Comparison of ENCODE assay signal across 8 cellular contexts in the genomic region with DNA sequence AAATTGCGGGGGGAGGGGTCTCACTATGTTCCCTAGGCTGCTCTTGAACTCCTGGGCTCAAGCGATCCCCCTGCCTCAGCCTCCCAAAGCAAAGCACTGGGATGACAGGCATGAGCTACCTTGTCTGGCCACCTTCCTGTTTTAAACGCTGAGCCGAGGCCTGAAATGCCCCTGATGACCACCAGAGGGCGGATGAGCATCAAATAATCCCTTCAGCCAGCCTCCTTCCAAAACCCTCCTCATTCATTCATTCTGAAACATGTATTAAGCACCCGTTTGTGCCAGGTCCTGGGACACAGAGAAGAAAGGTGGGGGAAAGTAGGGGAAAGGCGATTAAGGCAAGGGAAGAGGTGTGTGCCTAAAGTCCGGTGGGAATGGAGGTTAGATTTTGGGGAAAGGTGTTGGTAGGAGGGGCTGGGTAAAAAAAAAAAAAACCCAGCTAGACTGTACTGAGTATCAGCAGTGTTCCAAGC. TPM values are rescaled to one million over a fixed set of nuclear protein-coding genes. Genes with fewer than 3 reads are reported as not detected.
DNase-seq lines count a peak whose midpoint lies in the region; ATAC-seq and TF ChIP-seq lines count a peak whose summit lies in the region.

No MANE protein-coding gene starts in this region.

- H3K36me3 Mint-ChIP-seq in endodermal cell (ENCODE audit: low read depth) = no peaks in the 10 kb centered on the region

- H3K36me3 ChIP-seq in endodermal cell (ENCODE audit: control insufficient read depth, insufficient read depth, low read length) = no peaks in the 10 kb centered on the region
- no peaks in the 10 kb centered on the region for H3K36me3 ChIP-seq in mucosa of descending colon (ENCODE audit: low read depth)

- H3K4me3 ChIP-seq in endodermal cell (ENCODE audit: low read length) = no peak overlapping the region
- no peak overlapping the region for H3K4me3 ChIP-seq in mucosa of descending colon

- peak; percentile 94 for TF ChIP-seq CTCF in endodermal cell (conservative IDR thresholded peaks at IDR 0.05)
- TF ChIP-seq CTCF in mucosa of descending colon (IDR thresholded peaks at IDR 0.05) = peak; percentile 84

- WGBS in endodermal cell (ENCODE audit: insufficient coverage in 1 of 2, insufficient read length in 1 of 2), 2 experiments = 10 to 17% methylated on average over 6 to 8 of the region's 8 CpGs

- no peak overlapping the region for H3K27ac ChIP-seq in endodermal cell (ENCODE audit: low read depth, low read length)

- intact Hi-C loops in mucosa of descending colon (cut with DNase I, micrococcal nuclease) = loop anchor here (1.0 to 2.0 kb wide), 2 partner anchors 36 to 37 kb away; no protein-coding TSS in a partner anchor

- H3K4me1 ChIP-seq in endodermal cell (ENCODE audit: control insufficient read depth, insufficient read depth, low read length) (peaks cover 8% of the 10 kb centered on the region), mucosa of descending colon (ENCODE audit: low read depth) (peaks cover 36% of the 10 kb centered on the region)

- no peak overlapping the region for H3K4me3 Mint-ChIP-seq in endodermal cell

- H3K9me3 Mint-ChIP-seq in endodermal cell = no peaks in the 10 kb centered on the region

- peak overlapping the region; percentile 36 for H3K27ac Mint-ChIP-seq in endodermal cell

- ATAC-seq in mucosa of descending colon (no peak), HG02840 (IDR thresholded peaks at IDR 0.05; ENCODE audit: low FRiP score, unreplicated experiment) (no peak)

- DNase-seq in Caki2 (ENCODE audit: low read depth) = peak; percentile 75
- peak; percentile 84 for DNase-seq in HT1080 (ENCODE audit: low read depth)
- DNase-seq in NOMO-1 (lab: John Stamatoyannopoulos, UW; ENCODE audit: unreplicated experiment in 2 of 2) = peak; percentile 78 to 83
- DNase-seq in activated CD8-positive, alpha-beta memory T cell treated with anti-CD3 and anti-CD28 coated beads for 24 hours = peak; percentile 93
- peak; percentile 96 for DNase-seq in endodermal cell
- DNase-seq in mucosa of descending colon = peak; percentile 84 to 96 (median 88)
- peak; percentile 69 for DNase-seq in stimulated activated CD8-positive, alpha-beta memory T cell treated with anti-CD3 and anti-CD28 coated beads, Interleukin-7, amount 100 ng/mL, for 24 hours (ENCODE audit: low read depth)

- no peaks in the 10 kb centered on the region for H3K27me3 ChIP-seq in endodermal cell (ENCODE audit: control insufficient read depth, insufficient read depth, low read length, poor library complexity, severe bottlenecking)

- in situ Hi-C loops in Caki2 (cut with HindIII; ENCODE audit: low pct_unique_long_range_greater_than_20kb, low sequenced_read_pairs) = no loop called here

- H3K9me3 ChIP-seq in endodermal cell (ENCODE audit: control insufficient read depth, low read length) (no peaks in the 10 kb centered on the region), mucosa of descending colon (no peaks in the 10 kb centered on the region)

- H3K27me3 Mint-ChIP-seq in endodermal cell (ENCODE audit: insufficient read depth) = no peaks in the 10 kb centered on the region

- no peak overlapping the region for H3K9ac ChIP-seq in endodermal cell (ENCODE audit: extremely low read depth, low read length, poor library complexity, severe bottlenecking)

- peaks cover 29% of the 10 kb centered on the region for H3K4me1 Mint-ChIP-seq in endodermal cell

RNA-seq across cellular contexts. Expression of a gene that starts 30.7 kb away (rescaled TPM):
- 1,152 and 1,297 TPM in 2 replicates for total RNA-seq in Caki2 (2014; rRNA removed; shearing (Covaris generic); ENCODE audit: low replicate concordance)
- total RNA-seq in HT1080 (2014; rRNA removed; shearing (Covaris generic)) = 1,647 and 2,130 TPM in 2 replicates
- polyA plus RNA-seq in HT1080 (2015; cell fraction: cytosol; rRNA removed) = 1,527 and 1,813 TPM in 2 replicates
- polyA plus RNA-seq in HT1080 (2015; cell fraction: nucleus; rRNA removed) = 809 and 884 TPM in 2 replicates
- total RNA-seq in endodermal cell = 1,000 to 10,000 TPM; 1,233 to 1,450 TPM
- 1,679 TPM for polyA plus RNA-seq in endodermal cell (2013, experiment 1 of 2)
- polyA plus RNA-seq in endodermal cell (2013, experiment 2 of 2) = 1,712 TPM
- total RNA-seq in mucosa of descending colon = 1,000 to 10,000 TPM in 1 of 3 donors, 100 to 1,000 TPM in 2; 838 to 1,158 (median 963) TPM
